ENCODE assay signal across 11 cellular contexts in the genomic region with DNA sequence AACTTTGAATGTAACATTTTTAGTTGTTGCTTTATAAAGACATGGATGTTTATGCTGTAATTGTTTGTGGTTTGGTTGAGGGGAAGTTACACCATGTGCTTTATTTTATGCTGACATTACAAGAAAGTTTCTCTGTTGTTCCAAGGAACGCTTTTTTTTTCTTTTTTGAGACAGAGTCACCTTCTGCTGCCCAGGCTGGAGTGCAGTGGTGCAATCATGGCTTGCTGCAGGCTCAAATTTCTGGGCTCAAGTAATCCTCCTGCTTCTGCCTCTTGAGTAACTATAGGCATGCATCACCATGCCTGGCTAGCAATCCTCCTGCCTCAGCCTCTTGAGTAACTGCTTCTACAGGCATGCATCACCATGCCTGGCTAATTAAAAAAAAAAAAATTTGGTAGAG. TPM values are rescaled to one million over a fixed set of nuclear protein-coding genes. Genes with fewer than 3 reads are reported as not detected.
DNase-seq lines count a peak whose midpoint lies in the region; ATAC-seq and TF ChIP-seq lines count a peak whose summit lies in the region.
"Had no signal": no experiment of that assay in that cellular context is flagged by ENCODE, and none has a peak within 500 bp of the region (broad histone marks: within the 10 kb centered on the region; RNA-seq: fewer than 3 reads in every experiment).

No MANE protein-coding gene starts in this region.

- H3K79me2 ChIP-seq in KMS-11 (ENCODE audit: insufficient read depth, low read depth), result no peaks in the 10 kb centered on the region

- no peak for TF ChIP-seq POLR2A in thyroid gland (IDR thresholded peaks at IDR 0.05)

- no peaks in the 10 kb centered on the region for H3K27me3 ChIP-seq in KMS-11 (ENCODE audit: insufficient read depth, low read depth)
- H3K27me3 ChIP-seq in ascending aorta, result no peaks in the 10 kb centered on the region
- no peaks in the 10 kb centered on the region for H3K27me3 ChIP-seq in right cardiac atrium (ENCODE audit: control insufficient read depth, insufficient read depth)
- no peaks in the 10 kb centered on the region for H3K27me3 ChIP-seq in thyroid gland
- H3K27me3 ChIP-seq: Peyer's patch had no signal

- H3K27ac ChIP-seq in KMS-11, result no peak overlapping the region
- H3K27ac ChIP-seq in ascending aorta, result peak overlapping the region in 1 of 2 donors; percentile 3
- H3K27ac ChIP-seq in right cardiac atrium (ENCODE audit: low read length), result no peak overlapping the region
- no peak overlapping the region for H3K27ac ChIP-seq in thyroid gland

- H3K36me3 ChIP-seq in KMS-11 (ENCODE audit: insufficient read depth) (no peaks in the 10 kb centered on the region), ascending aorta (no peaks in the 10 kb centered on the region), thyroid gland (no peaks in the 10 kb centered on the region)
- H3K36me3 ChIP-seq: Peyer's patch had no signal

- no peaks in the 10 kb centered on the region for H3K9me3 ChIP-seq in ascending aorta
- H3K9me3 ChIP-seq in right cardiac atrium (ENCODE audit: control insufficient read depth, low read length), result no peaks in the 10 kb centered on the region
- no peaks in the 10 kb centered on the region for H3K9me3 ChIP-seq in thyroid gland
- H3K9me3 ChIP-seq: Peyer's patch had no signal

- peak overlapping the region; percentile 2; the same call in 1 of the 2 replicates for H3K4me2 ChIP-seq in KMS-11

- H3K4me1 ChIP-seq in KMS-11 (ENCODE audit: low read depth, poor library complexity, severe bottlenecking), result peaks cover 11% of the 10 kb centered on the region
- H3K4me1 ChIP-seq in ascending aorta, result peaks cover 0 to 11% of the 10 kb centered on the region in 2 donors
- H3K4me1 ChIP-seq in right cardiac atrium (ENCODE audit: control insufficient read depth, insufficient read depth, low read length), result peaks cover 12% of the 10 kb centered on the region
- H3K4me1 ChIP-seq in thyroid gland, result peaks cover 7 to 12% of the 10 kb centered on the region in 2 donors

- peak overlapping the region; percentile 15 for H2AFZ ChIP-seq in KMS-11 (ENCODE audit: low read depth)

- TF ChIP-seq CTCF in KMS-11 (conservative IDR thresholded peaks at IDR 0.05; ENCODE audit: low read depth, low read length) (no peak), ascending aorta (IDR thresholded peaks at IDR 0.05) (no peak), thyroid gland (IDR thresholded peaks at IDR 0.05) (no peak)

- intact Hi-C loops in ascending aorta (cut with DNase I) (no loop called here), right cardiac atrium (cut with DNase I) (no loop called here), thyroid gland (cut with DNase I) (no loop called here)

- H3K4me3 ChIP-seq in KMS-11 (IDR thresholded peaks at IDR 0.05; ENCODE audit: insufficient read depth, low read depth, low read length) (no peak overlapping the region), ascending aorta (no peak overlapping the region), right cardiac atrium (ENCODE audit: low read length) (no peak overlapping the region), thyroid gland (replicated peaks in 1 of 3) (no peak overlapping the region)
- H3K4me3 ChIP-seq: Peyer's patch had no signal

- no peak overlapping the region for H3K9ac ChIP-seq in KMS-11

- peak; percentile 74 to 85 for ATAC-seq in right cardiac atrium
- ATAC-seq in GM18511 (IDR thresholded peaks at IDR 0.05; ENCODE audit: unreplicated experiment), result no peak
- no peak for ATAC-seq in GM21723 (IDR thresholded peaks at IDR 0.05; ENCODE audit: unreplicated experiment)
- ATAC-seq in HG02884 (IDR thresholded peaks at IDR 0.05; ENCODE audit: unreplicated experiment), result no peak
- no peak for ATAC-seq in GM18907 (IDR thresholded peaks at IDR 0.05; ENCODE audit: unreplicated experiment)

- DNase-seq in ascending aorta (ENCODE audit: low spot score in 2 of 2) (peak; percentile 21 to 86), right cardiac atrium (peak; percentile 76 to 79 (median 77)), thyroid gland (peak; percentile 12 to 24)
- DNase-seq: activated CD8-positive, alpha-beta memory T cell treated with anti-CD3 and anti-CD28 coated beads, Interleukin-2, amount 50 U/mL, for 4 hours; effector memory CD4-positive, alpha-beta T cell had no signal

- WGBS in right cardiac atrium, result 27% methylated on average over 1 of the region's 1 CpG
- 21 to 28% methylated on average over 1 of the region's 1 CpG for WGBS in thyroid gland, 2 donors

- no peaks in the 10 kb centered on the region for H4K20me1 ChIP-seq in KMS-11 (ENCODE audit: insufficient read depth)

RNA-seq across cellular contexts. Expression of a gene that starts 21.0 kb away (rescaled TPM):
- total RNA-seq in ascending aorta (47.7 TPM), right cardiac atrium (100 to 1,000 TPM; 115 to 157 (median 141) TPM), thyroid gland (100 to 1,000 TPM in 2 of 4 donors, 10 to 100 TPM in 2; 73.9 to 138 (median 113) TPM)
- polyA plus RNA-seq in right cardiac atrium, result 125 TPM

Comparison
In these comparisons a context has a peak if more than half of its experiments do, and no peak if none do; other contexts are left out.
1. DNase-seq: peak in every context shown above with its lines; median percentile 77 in right cardiac atrium; 54 in ascending aorta; 18 in thyroid gland.
2. ATAC-seq: peak in right cardiac atrium (2 of 2); none in GM18511 (single experiment), GM21723 (single experiment), HG02884 (single experiment) and GM18907 (single experiment).